ENCODE assay signal across 8 cellular contexts in genomic region chr1:219927298-219927955, GRCh38. TPM values are rescaled to one million over a fixed set of nuclear protein-coding genes. Genes with fewer than 3 reads are reported as not detected.
DNase-seq lines count a peak whose midpoint lies in the region; ATAC-seq lines count a peak whose summit lies in the region.

No MANE protein-coding gene starts in this region.

- no peaks in the 10 kb centered on the region for H3K4me1 Mint-ChIP-seq in T-helper 1 cell treated with Interleukin-12 subunit alpha and Interleukin-12 subunit beta and Interleukin-4 antibody, amounts not matched to agents 30 μg/mL and 1 μg/mL, for 36 hours (ENCODE audit: low read depth)
- peaks cover 9% of the 10 kb centered on the region for H3K4me1 Mint-ChIP-seq in activated CD4-positive, alpha-beta memory T cell treated with anti-CD3 and anti-CD28 coated beads for 36 hours (ENCODE audit: low read depth)
- peaks cover 12 to 19% of the 10 kb centered on the region in 2 donors for H3K4me1 Mint-ChIP-seq in stimulated activated naive B cell treated with anti-CD40 and anti-IgM and Interleukin-4, amounts not matched to agents 10 μg/mL and 1 μg/mL and 100 μg/mL, for 72 hours

- ATAC-seq in stimulated activated naive B cell treated with anti-CD40 and anti-IgM and Interleukin-4, amounts not matched to agents 10 μg/mL and 1 μg/mL and 100 μg/mL, for 72 hours (replicated peaks): peak; percentile 11 to 25
- ATAC-seq in GM19351 (IDR thresholded peaks at IDR 0.05; ENCODE audit: unreplicated experiment): no peak

- no peak overlapping the region for H3K27ac Mint-ChIP-seq in T-helper 1 cell treated with Interleukin-12 subunit alpha and Interleukin-12 subunit beta and Interleukin-4 antibody, amounts not matched to agents 30 μg/mL and 1 μg/mL, for 36 hours
- H3K27ac Mint-ChIP-seq in activated CD4-positive, alpha-beta memory T cell treated with anti-CD3 and anti-CD28 coated beads for 36 hours: no peak overlapping the region
- H3K27ac Mint-ChIP-seq in stimulated activated naive B cell treated with anti-CD40 and anti-IgM and Interleukin-4, amounts not matched to agents 10 μg/mL and 1 μg/mL and 100 μg/mL, for 72 hours: no peak overlapping the region

- H3K36me3 Mint-ChIP-seq in T-helper 1 cell treated with Interleukin-12 subunit alpha and Interleukin-12 subunit beta and Interleukin-4 antibody, amounts not matched to agents 30 μg/mL and 1 μg/mL, for 36 hours (ENCODE audit: low read depth): no peaks in the 10 kb centered on the region
- H3K36me3 Mint-ChIP-seq in activated CD4-positive, alpha-beta memory T cell treated with anti-CD3 and anti-CD28 coated beads for 36 hours: no peaks in the 10 kb centered on the region
- peaks cover 0 to 4% of the 10 kb centered on the region in 2 donors for H3K36me3 Mint-ChIP-seq in stimulated activated naive B cell treated with anti-CD40 and anti-IgM and Interleukin-4, amounts not matched to agents 10 μg/mL and 1 μg/mL and 100 μg/mL, for 72 hours

- H3K9me3 ChIP-seq in iPS-18c (ENCODE audit: control insufficient read depth, insufficient read depth, low read length): no peaks in the 10 kb centered on the region

- H3K4me3 ChIP-seq in iPS-18c (ENCODE audit: insufficient read depth, low read depth, low read length): peak overlapping the region; percentile 65

- no peaks in the 10 kb centered on the region for H3K9me3 Mint-ChIP-seq in T-helper 1 cell treated with Interleukin-12 subunit alpha and Interleukin-12 subunit beta and Interleukin-4 antibody, amounts not matched to agents 30 μg/mL and 1 μg/mL, for 36 hours
- no peaks in the 10 kb centered on the region for H3K9me3 Mint-ChIP-seq in activated CD4-positive, alpha-beta memory T cell treated with anti-CD3 and anti-CD28 coated beads for 36 hours
- no peaks in the 10 kb centered on the region for H3K9me3 Mint-ChIP-seq in stimulated activated naive B cell treated with anti-CD40 and anti-IgM and Interleukin-4, amounts not matched to agents 10 μg/mL and 1 μg/mL and 100 μg/mL, for 72 hours

- CTCF ChIA-PET in activated CD4-positive, alpha-beta memory T cell treated with anti-CD3 and anti-CD28 coated beads for 36 hours (lab: Charles Lee): no interaction called here

- DNase-seq in T-helper 1 cell (no peak), NCI-H526 (lab: John Stamatoyannopoulos, UW) (no peak), D341Med (ENCODE audit: low spot score) (no peak)
- no peak for DNase-seq in activated CD4-positive, alpha-beta memory T cell treated with anti-CD3 and anti-CD28 coated beads for 36 hours
- DNase-seq in stimulated activated naive B cell treated with anti-CD40 and anti-IgM and Interleukin-4, amounts not matched to agents 10 μg/mL and 1 μg/mL and 100 μg/mL, for 72 hours: no peak

- intact Hi-C loops in activated CD4-positive, alpha-beta memory T cell treated with anti-CD3 and anti-CD28 coated beads for 36 hours (cut with micrococcal nuclease): no loop called here

- POLR2A ChIA-PET in activated CD4-positive, alpha-beta memory T cell treated with anti-CD3 and anti-CD28 coated beads for 36 hours (lab: Charles Lee): no interaction called here

- H3K27me3 Mint-ChIP-seq in T-helper 1 cell treated with Interleukin-12 subunit alpha and Interleukin-12 subunit beta and Interleukin-4 antibody, amounts not matched to agents 30 μg/mL and 1 μg/mL, for 36 hours (ENCODE audit: low read depth): peaks cover 45% of the 10 kb centered on the region
- peaks cover 32% of the 10 kb centered on the region for H3K27me3 Mint-ChIP-seq in activated CD4-positive, alpha-beta memory T cell treated with anti-CD3 and anti-CD28 coated beads for 36 hours
- H3K27me3 Mint-ChIP-seq in stimulated activated naive B cell treated with anti-CD40 and anti-IgM and Interleukin-4, amounts not matched to agents 10 μg/mL and 1 μg/mL and 100 μg/mL, for 72 hours: peaks cover 41 to 73% of the 10 kb centered on the region in 2 donors

- H3K4me3 Mint-ChIP-seq in T-helper 1 cell treated with Interleukin-12 subunit alpha and Interleukin-12 subunit beta and Interleukin-4 antibody, amounts not matched to agents 30 μg/mL and 1 μg/mL, for 36 hours: peak overlapping the region; percentile 66
- H3K4me3 Mint-ChIP-seq in activated CD4-positive, alpha-beta memory T cell treated with anti-CD3 and anti-CD28 coated beads for 36 hours: peak overlapping the region; percentile 24
- peak overlapping the region; percentile 83 for H3K4me3 Mint-ChIP-seq in stimulated activated naive B cell treated with anti-CD40 and anti-IgM and Interleukin-4, amounts not matched to agents 10 μg/mL and 1 μg/mL and 100 μg/mL, for 72 hours

RNA-seq across cellular contexts. Expression of gene SLC30A10, which starts 0.9 kb away (rescaled TPM):
- total RNA-seq in activated CD4-positive, alpha-beta memory T cell treated with anti-CD3 and anti-CD28 coated beads for 36 hours: not detected

Comparison
In these comparisons a context has a peak if more than half of its experiments do, and no peak if none do; other contexts are left out.
1. H3K4me3 Mint-ChIP-seq: peak in every context shown above with its lines; median percentile 83 in stimulated activated naive B cell treated with anti-CD40 and anti-IgM and Interleukin-4, amounts not matched to agents 10 μg/mL and 1 μg/mL and 100 μg/mL, for 72 hours; 66 in T-helper 1 cell treated with Interleukin-12 subunit alpha and Interleukin-12 subunit beta and Interleukin-4 antibody, amounts not matched to agents 30 μg/mL and 1 μg/mL, for 36 hours; 24 in activated CD4-positive, alpha-beta memory T cell treated with anti-CD3 and anti-CD28 coated beads for 36 hours.